Comparison of ENCODE assay signal across 3 cellular contexts in the genomic region with DNA sequence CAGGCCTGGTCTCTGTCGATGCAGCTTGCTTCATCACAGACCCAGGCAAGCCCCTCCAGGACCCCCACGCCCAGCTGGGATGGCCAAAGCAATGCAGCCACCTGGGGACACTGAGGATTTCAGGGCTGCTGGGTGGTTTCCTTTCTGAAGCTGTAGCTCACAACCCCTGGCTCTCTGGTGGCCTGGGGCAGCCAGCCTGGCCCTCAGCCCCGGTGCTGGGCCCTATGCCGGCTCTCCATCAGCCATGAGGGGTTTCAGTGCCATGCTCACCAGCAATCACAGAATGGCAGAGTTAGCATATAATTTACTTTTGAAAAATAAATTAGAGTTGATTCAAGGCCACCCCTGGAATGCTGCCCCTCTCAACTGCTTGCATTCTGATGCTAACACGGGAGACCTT.
"Had no signal": no experiment of that assay in that cellular context is flagged by ENCODE, and none has a peak within 500 bp of the region (broad histone marks: within the 10 kb centered on the region; RNA-seq: fewer than 3 reads in every experiment).

No MANE protein-coding gene starts in this region.

- H3K4me3 ChIP-seq: GM12878 had no signal

- DNase-seq: GDM1, GF-D8 had no signal
